Comparison of ENCODE assay signal across 10 cellular contexts in the genomic region with DNA sequence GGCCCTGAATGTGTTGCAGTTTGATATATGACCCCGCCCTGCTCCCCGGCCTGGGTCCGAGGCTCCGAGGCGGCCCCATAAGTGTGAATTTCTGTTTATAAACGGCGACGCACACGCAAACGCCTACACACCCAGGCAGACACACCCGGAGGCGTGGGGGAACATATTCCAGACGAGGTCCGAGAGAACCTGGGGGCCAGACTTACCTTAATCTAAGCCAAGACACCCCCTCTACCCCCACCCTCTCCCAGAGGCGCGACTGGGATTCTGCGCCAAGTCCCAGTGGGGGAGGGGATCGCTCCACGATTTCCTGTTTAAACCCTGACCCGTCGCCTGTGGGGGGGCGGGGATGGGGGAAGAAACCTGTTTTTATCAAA. TPM values are rescaled to one million over a fixed set of nuclear protein-coding genes. Genes with fewer than 3 reads are reported as not detected.
A peak's percentile ranks its signal among the peaks of the same experiment; 100 is the strongest.
DNase-seq lines count a peak whose midpoint lies in the region; ATAC-seq and TF ChIP-seq lines count a peak whose summit lies in the region.
"Had no signal": no experiment of that assay in that cellular context is flagged by ENCODE, and none has a peak within 500 bp of the region (broad histone marks: within the 10 kb centered on the region; RNA-seq: fewer than 3 reads in every experiment).

No MANE protein-coding gene starts in this region.

- peaks cover 80% of the 10 kb centered on the region for H3K27me3 Mint-ChIP-seq in activated CD8-positive, alpha-beta T cell treated with anti-CD3 and anti-CD28 coated beads, Interleukin-2, amount 10 ng/mL, durations not matched to agents 7 days and 5 days (ENCODE audit: low read depth)

- no peak for ATAC-seq in activated CD8-positive, alpha-beta T cell treated with anti-CD3 and anti-CD28 coated beads, Interleukin-2, amount 10 ng/mL, durations not matched to agents 7 days and 5 days

- no peaks in the 10 kb centered on the region for H3K27me3 ChIP-seq in BE2C
- H3K27me3 ChIP-seq in muscle layer of colon (ENCODE audit: control insufficient read depth in 1 of 2, insufficient read depth in 2 of 2, low read length in 2 of 2) = peaks cover 27 to 90% of the 10 kb centered on the region in 2 donors

- peaks cover 29% of the 10 kb centered on the region for H3K4me1 ChIP-seq in BE2C
- H3K4me1 ChIP-seq in muscle layer of colon (ENCODE audit: insufficient read depth, low read length) = peaks cover 13% of the 10 kb centered on the region

- H3K4me3 Mint-ChIP-seq in activated CD8-positive, alpha-beta T cell treated with anti-CD3 and anti-CD28 coated beads, Interleukin-2, amount 10 ng/mL, durations not matched to agents 7 days and 5 days = peak overlapping the region; percentile 80

- H3K27ac Mint-ChIP-seq in activated CD8-positive, alpha-beta T cell treated with anti-CD3 and anti-CD28 coated beads, Interleukin-2, amount 10 ng/mL, durations not matched to agents 7 days and 5 days = peak overlapping the region; percentile 6

- H3K27ac ChIP-seq in muscle layer of colon (ENCODE audit: low read depth, low read length) = peak overlapping the region; percentile 51

- H3K36me3 ChIP-seq in BE2C (no peaks in the 10 kb centered on the region), muscle layer of colon (ENCODE audit: insufficient read depth, low read length) (no peaks in the 10 kb centered on the region)

- TF ChIP-seq CTCF in BE2C (IDR thresholded peaks at IDR 0.05; ENCODE audit: low read depth, low read length) = no peak

- DNase-seq in BE2C = peak; percentile 69
- peak; percentile 58 for DNase-seq in HT1080 (ENCODE audit: low read depth)
- no peak for DNase-seq in activated CD8-positive, alpha-beta T cell treated with anti-CD3 and anti-CD28 coated beads, Interleukin-2, amount 10 ng/mL, durations not matched to agents 7 days and 5 days
- DNase-seq in NCI-H510A (lab: John Stamatoyannopoulos, UW) = no peak
- no peak for DNase-seq in NOMO-1 (lab: John Stamatoyannopoulos, UW; ENCODE audit: unreplicated experiment in 2 of 2)
- DNase-seq in MV-4-11 (lab: John Stamatoyannopoulos, UW) = no peak
- DNase-seq in medulla oblongata (ENCODE audit: extremely low spot score) = no peak
- DNase-seq: activated naive CD4-positive, alpha-beta T cell treated with Interleukin-2 at 50 U/mL for 16 hours had no signal

- no peaks in the 10 kb centered on the region for H3K9me3 ChIP-seq in BE2C
- no peaks in the 10 kb centered on the region for H3K9me3 ChIP-seq in muscle layer of colon (ENCODE audit: low read length)

- H3K9ac ChIP-seq in muscle layer of colon (ENCODE audit: low read length) = peak overlapping the region; percentile 4

- H3K4me1 Mint-ChIP-seq in activated CD8-positive, alpha-beta T cell treated with anti-CD3 and anti-CD28 coated beads, Interleukin-2, amount 10 ng/mL, durations not matched to agents 7 days and 5 days (ENCODE audit: low read depth) = peaks cover 27% of the 10 kb centered on the region

- POLR2A ChIA-PET in activated CD8-positive, alpha-beta T cell treated with anti-CD3 and anti-CD28 coated beads, Interleukin-2, amount 10 ng/mL, durations not matched to agents 7 days and 5 days (lab: Charles Lee) = no interaction called here

- H3K4me3 ChIP-seq in BE2C (ENCODE audit: low read depth, low read length) (peak overlapping the region; percentile 80), muscle layer of colon (ENCODE audit: low read depth in 1 of 2, low read length in 2 of 2) (peak overlapping the region; percentile 69 to 82)
- H3K4me3 ChIP-seq: lung had no signal

- H3K36me3 Mint-ChIP-seq in activated CD8-positive, alpha-beta T cell treated with anti-CD3 and anti-CD28 coated beads, Interleukin-2, amount 10 ng/mL, durations not matched to agents 7 days and 5 days (ENCODE audit: low read depth) = no peaks in the 10 kb centered on the region

- H3K9me3 Mint-ChIP-seq in activated CD8-positive, alpha-beta T cell treated with anti-CD3 and anti-CD28 coated beads, Interleukin-2, amount 10 ng/mL, durations not matched to agents 7 days and 5 days (ENCODE audit: insufficient read depth) = no peaks in the 10 kb centered on the region

- CTCF ChIA-PET in activated CD8-positive, alpha-beta T cell treated with anti-CD3 and anti-CD28 coated beads, Interleukin-2, amount 10 ng/mL, durations not matched to agents 7 days and 5 days (lab: Charles Lee) = no interaction called here

RNA-seq across cellular contexts. Expression of a gene that starts 9.6 kb away (rescaled TPM):
- polyA plus RNA-seq in BE2C (2012; ENCODE audit: insufficient read depth, insufficient read length, low read depth) = 45.2 TPM
- total RNA-seq in HT1080 (2014; rRNA removed; shearing (Covaris generic)) = 1.3 and 2.0 TPM in 2 replicates
- polyA plus RNA-seq in HT1080 (2015; cell fraction: cytosol; rRNA removed) = 5.8 and 6.7 TPM in 2 replicates
- 10.2 and 10.6 TPM in 2 replicates for polyA plus RNA-seq in HT1080 (2015; cell fraction: nucleus; rRNA removed)
- total RNA-seq in activated CD8-positive, alpha-beta T cell treated with anti-CD3 and anti-CD28 coated beads, Interleukin-2, amount 10 ng/mL, durations not matched to agents 7 days and 5 days = not detected

RNA-seq across cellular contexts. Expression of a gene that starts 9.8 kb away (rescaled TPM):
- polyA plus RNA-seq in BE2C (2012; ENCODE audit: insufficient read depth, insufficient read length, low read depth) = 24.8 TPM
- 1.9 and 2.9 TPM in 2 replicates for total RNA-seq in HT1080 (2014; rRNA removed; shearing (Covaris generic))
- 5.6 and 6.3 TPM in 2 replicates for polyA plus RNA-seq in HT1080 (2015; cell fraction: cytosol; rRNA removed)
- polyA plus RNA-seq in HT1080 (2015; cell fraction: nucleus; rRNA removed) = 3.1 and 3.5 TPM in 2 replicates
- total RNA-seq in activated CD8-positive, alpha-beta T cell treated with anti-CD3 and anti-CD28 coated beads, Interleukin-2, amount 10 ng/mL, durations not matched to agents 7 days and 5 days = not detected
- total RNA-seq: lung had no signal

RNA-seq across cellular contexts. Expression of a gene that starts 14.3 kb away (rescaled TPM):
- 8.1 TPM for polyA plus RNA-seq in BE2C (2012; ENCODE audit: insufficient read depth, insufficient read length, low read depth)
- 0.70 and 2.3 TPM in 2 replicates for total RNA-seq in HT1080 (2014; rRNA removed; shearing (Covaris generic))
- 2.2 and 2.9 TPM in 2 replicates for polyA plus RNA-seq in HT1080 (2015; cell fraction: cytosol; rRNA removed)
- 0.77 and 1.9 TPM in 2 replicates for polyA plus RNA-seq in HT1080 (2015; cell fraction: nucleus; rRNA removed)
- not detected for total RNA-seq in activated CD8-positive, alpha-beta T cell treated with anti-CD3 and anti-CD28 coated beads, Interleukin-2, amount 10 ng/mL, durations not matched to agents 7 days and 5 days

RNA-seq across cellular contexts. Expression of a gene that starts 18.6 kb away (rescaled TPM):
- 33.9 TPM for polyA plus RNA-seq in BE2C (2012; ENCODE audit: insufficient read depth, insufficient read length, low read depth)
- total RNA-seq in HT1080 (2014; rRNA removed; shearing (Covaris generic)) = 9.7 and 12.2 TPM in 2 replicates
- polyA plus RNA-seq in HT1080 (2015; cell fraction: cytosol; rRNA removed) = 5.6 and 7.5 TPM in 2 replicates
- 6.2 and 6.7 TPM in 2 replicates for polyA plus RNA-seq in HT1080 (2015; cell fraction: nucleus; rRNA removed)
- not detected for total RNA-seq in activated CD8-positive, alpha-beta T cell treated with anti-CD3 and anti-CD28 coated beads, Interleukin-2, amount 10 ng/mL, durations not matched to agents 7 days and 5 days
- total RNA-seq: lung had no signal

RNA-seq across cellular contexts. Expression of a gene that starts 33.6 kb away (rescaled TPM):
- 49.3 TPM for polyA plus RNA-seq in BE2C (2012; ENCODE audit: insufficient read depth, insufficient read length, low read depth)
- 2.7 and 3.8 TPM in 2 replicates for total RNA-seq in HT1080 (2014; rRNA removed; shearing (Covaris generic))
- polyA plus RNA-seq in HT1080 (2015; cell fraction: cytosol; rRNA removed) = 11.5 and 13.8 TPM in 2 replicates
- 2.5 and 5.9 TPM in 2 replicates for polyA plus RNA-seq in HT1080 (2015; cell fraction: nucleus; rRNA removed)
- not detected for total RNA-seq in activated CD8-positive, alpha-beta T cell treated with anti-CD3 and anti-CD28 coated beads, Interleukin-2, amount 10 ng/mL, durations not matched to agents 7 days and 5 days
- polyA plus RNA-seq: lung had no signal

Comparison
In these comparisons a context has a peak if more than half of its experiments do, and no peak if none do; other contexts are left out.
1. DNase-seq: peak in BE2C (single experiment) and HT1080 (single experiment); none in activated CD8-positive, alpha-beta T cell treated with anti-CD3 and anti-CD28 coated beads, Interleukin-2, amount 10 ng/mL, durations not matched to agents 7 days and 5 days (single experiment), NCI-H510A (single experiment), NOMO-1 (0 of 2), MV-4-11 (single experiment) and medulla oblongata (single experiment).